ENCODE assay signal across 8 cellular contexts in the genomic region with DNA sequence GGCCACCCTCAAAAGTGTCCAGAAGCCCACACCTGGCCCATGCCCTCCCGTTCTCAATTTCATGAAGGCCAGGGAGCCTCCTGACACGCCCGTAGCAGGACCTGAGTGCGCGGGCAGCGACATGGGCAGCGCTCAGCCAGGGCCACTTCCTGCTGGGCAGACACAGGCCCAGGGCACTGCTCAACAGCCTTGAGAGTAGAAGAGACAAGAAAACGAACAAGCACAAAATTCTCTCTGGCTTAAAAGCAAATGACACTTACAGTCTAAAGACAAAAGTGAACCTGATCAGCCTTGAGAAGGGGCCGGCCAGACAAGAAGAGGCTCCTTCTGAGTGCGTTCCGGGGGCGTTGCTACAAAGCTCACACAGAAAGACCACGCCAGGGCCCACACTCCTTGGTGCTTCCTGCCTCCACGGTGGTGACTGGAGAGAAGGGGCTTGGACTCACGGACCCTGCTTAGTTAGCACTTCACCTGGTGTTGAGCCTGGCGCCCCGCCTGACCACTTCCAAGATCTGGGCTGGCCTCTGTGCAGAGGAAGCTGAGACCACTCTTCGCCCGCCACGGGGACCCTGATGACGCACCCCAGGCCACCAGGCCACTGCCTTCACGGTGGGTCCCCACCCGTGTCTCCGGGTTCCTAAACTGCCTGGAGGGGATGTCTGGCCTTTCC. TPM values are rescaled to one million over a fixed set of nuclear protein-coding genes. Genes with fewer than 3 reads are reported as not detected.
DNase-seq lines count a peak whose midpoint lies in the region; ATAC-seq and TF ChIP-seq lines count a peak whose summit lies in the region.

No MANE protein-coding gene starts in this region.

- H3K27ac Mint-ChIP-seq in IgD-negative memory B cell, result peak overlapping the region; percentile 71 to 93 (median 83)

- DNase-seq in caudate nucleus (lab: John Stamatoyannopoulos, UW), result no peak
- no peak for DNase-seq in mesendoderm
- DNase-seq in NCI-H2081 (lab: John Stamatoyannopoulos, UW), result no peak
- no peak for DNase-seq in SKM-1 treated with dmso at 0.1 percent for 144 hours (lab: John Stamatoyannopoulos, UW; ENCODE audit: unreplicated experiment)
- DNase-seq in middle frontal gyrus (ENCODE audit: extremely low spot score, low spot score), result no peak

- H3K36me3 Mint-ChIP-seq in IgD-negative memory B cell, result no peaks in the 10 kb centered on the region

- H3K27me3 Mint-ChIP-seq in IgD-negative memory B cell, result peaks cover 30% of the 10 kb centered on the region

- H3K4me2 ChIP-seq in mesendoderm (ENCODE audit: low read length), result peak overlapping the region; percentile 37

- no peak overlapping the region for H4K8ac ChIP-seq in mesendoderm (ENCODE audit: low read depth, low read length)

- no peak for ATAC-seq in GM19395 (IDR thresholded peaks at IDR 0.05; ENCODE audit: unreplicated experiment)

- peaks cover 25 to 34% (median 29%) of the 10 kb centered on the region in 3 donors for H3K4me1 Mint-ChIP-seq in IgD-negative memory B cell

- peak overlapping the region; percentile 72 for H3K27ac ChIP-seq in 22Rv1
- H3K27ac ChIP-seq in caudate nucleus (ENCODE audit: low read depth, low read length), result peak overlapping the region; percentile 80
- H3K27ac ChIP-seq in mesendoderm (ENCODE audit: low read depth, low read length), result no peak overlapping the region

- no peak overlapping the region for H2BK5ac ChIP-seq in mesendoderm (ENCODE audit: low read length)

- H3K4me3 Mint-ChIP-seq in IgD-negative memory B cell, result peak overlapping the region; percentile 83 to 97 (median 95)

- no CpG with 5 or more reads among the region's 24 CpGs for WGBS in mesendoderm (ENCODE audit: extremely low coverage, insufficient coverage, low lambda C conversion rate)

- H3K79me1 ChIP-seq in mesendoderm (ENCODE audit: low read length), result peaks cover 4% of the 10 kb centered on the region

- H3K36me3 ChIP-seq in mesendoderm (ENCODE audit: control insufficient read depth, insufficient read depth, low read length), result no peaks in the 10 kb centered on the region

- H2AK5ac ChIP-seq in mesendoderm (ENCODE audit: low read length), result no peak overlapping the region

- H3K56ac ChIP-seq in mesendoderm (ENCODE audit: low read length), result peak overlapping the region; percentile 89

- no peak for TF ChIP-seq CTCF in 22Rv1 (IDR thresholded peaks at IDR 0.05)

- peaks cover 10% of the 10 kb centered on the region for H3K79me2 ChIP-seq in mesendoderm (ENCODE audit: control insufficient read depth, insufficient read depth, low read length)

- H3K9me3 Mint-ChIP-seq in IgD-negative memory B cell, result no peaks in the 10 kb centered on the region

- no peak overlapping the region for H3K18ac ChIP-seq in mesendoderm (ENCODE audit: low read length)

- no peak overlapping the region for H3K4ac ChIP-seq in mesendoderm (ENCODE audit: low read depth, low read length)

- no peak overlapping the region for H3K4me3 ChIP-seq in mesendoderm (ENCODE audit: low read length)

- no peaks in the 10 kb centered on the region for H3K4me1 ChIP-seq in mesendoderm (ENCODE audit: control insufficient read depth, low read depth, low read length)

- H3K9ac ChIP-seq in mesendoderm (ENCODE audit: low read length), result peak overlapping the region; percentile 82

- no peak overlapping the region for H2BK120ac ChIP-seq in mesendoderm (ENCODE audit: low read depth, low read length)

- no peaks in the 10 kb centered on the region for H3K27me3 ChIP-seq in mesendoderm (ENCODE audit: insufficient read depth, low read length, poor library complexity)

- H2BK15ac ChIP-seq in mesendoderm (replicated peaks; ENCODE audit: low read depth), result no peak overlapping the region

- H4K5ac ChIP-seq in mesendoderm (ENCODE audit: low read length), result no peak overlapping the region

- H3K23ac ChIP-seq in mesendoderm (ENCODE audit: low read length), result no peak overlapping the region

RNA-seq across cellular contexts. Expression of a gene that starts 1.5 kb away (rescaled TPM):
- 10.9 TPM for polyA plus RNA-seq in IgD-negative memory B cell
- polyA plus RNA-seq in mesendoderm (2013, experiment 1 of 2), result 8.6 TPM
- 8.4 TPM for polyA plus RNA-seq in mesendoderm (2013, experiment 2 of 2)
